8 cellular contexts compared by ENCODE assay signal in the genomic region with DNA sequence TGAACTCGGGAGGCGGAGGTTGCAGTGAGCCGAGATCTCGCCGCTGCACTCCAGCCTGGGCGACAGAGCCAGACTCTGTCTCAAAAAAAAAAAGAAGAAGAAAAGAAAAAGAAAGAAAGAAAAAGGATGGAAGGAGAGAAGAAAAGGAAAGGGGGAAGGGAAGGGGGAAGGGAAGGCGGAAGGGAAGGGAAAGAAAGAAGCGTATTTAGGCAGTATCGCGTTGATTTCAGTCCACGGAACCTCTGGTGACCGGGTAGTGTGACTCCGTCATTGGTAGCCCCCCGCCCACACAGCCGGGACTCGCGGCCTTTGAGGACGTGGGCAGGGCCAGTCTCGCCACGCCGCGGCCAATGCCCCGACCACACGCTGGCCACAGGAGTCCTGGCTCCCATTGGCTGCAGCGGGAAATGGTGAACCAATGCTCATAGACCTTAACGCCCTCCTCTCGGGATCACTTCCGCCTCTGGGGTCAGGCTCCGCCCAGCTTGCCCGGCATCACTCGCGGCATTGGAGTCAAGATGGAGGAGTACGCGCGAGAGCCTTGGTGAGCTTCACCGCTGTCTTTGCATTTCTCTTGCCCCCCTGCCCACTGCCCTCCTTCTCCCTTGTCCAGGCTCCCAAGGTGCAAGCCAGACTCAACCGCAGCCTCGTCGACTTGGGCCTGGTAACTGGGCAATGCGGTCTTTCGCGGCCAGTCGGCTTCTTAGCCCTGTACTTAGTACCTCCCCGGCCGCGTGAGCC. TPM values are rescaled to one million over a fixed set of nuclear protein-coding genes. Genes with fewer than 3 reads are reported as not detected.
DNase-seq lines count a peak whose midpoint lies in the region; TF ChIP-seq lines count a peak whose summit lies in the region.

A gene (plus strand): TSS at position 495 of the 741 bp plus-strand sequence. CDS start 24 bp downstream, at position 519.

- H3K9ac ChIP-seq in ES-I3 (ENCODE audit: low read depth, low read length) (peak within 1 kb of the TSS; percentile 88), MM.1S (ENCODE audit: low read length) (peak within 1 kb of the TSS; percentile 94), neural cell (ENCODE audit: low read length) (peak within 1 kb of the TSS; percentile 95)

- peak in 2 of 4 donors; percentile 58 to 76 for TF ChIP-seq POLR2A in stomach (IDR thresholded peaks at IDR 0.05)

- in situ Hi-C loops in HAP-1 (cut with MboI; ENCODE audit: low sequenced_read_pairs), result no loop called here

- DNase-seq in HAP-1 (ENCODE audit: low spot score in 2 of 2) (peak; percentile 95 to 97), MM.1S (peak; percentile 99), SIG-M5 (lab: John Stamatoyannopoulos, UW) (peak; percentile 89), activated gamma-delta T cell (lab: John Stamatoyannopoulos, UW) (peak; percentile 82), fibroblast of villous mesenchyme (ENCODE audit: low read depth) (peak; percentile 99), stomach (peak; percentile 96)

- TF ChIP-seq CTCF in MM.1S (IDR thresholded peaks at IDR 0.05; ENCODE audit: low read length) (no peak), fibroblast of villous mesenchyme (IDR thresholded peaks at IDR 0.05; ENCODE audit: insufficient read depth, low read depth, low read length) (no peak), neural cell (IDR thresholded peaks at IDR 0.05; ENCODE audit: poor library complexity, severe bottlenecking) (peak; percentile 30), stomach (IDR thresholded peaks at IDR 0.05) (no peak)

- H3K27ac ChIP-seq in MM.1S (ENCODE audit: low read length), result peak within 1 kb of the TSS; percentile 37
- H3K27ac ChIP-seq in neural cell (ENCODE audit: low read length), result peak within 1 kb of the TSS; percentile 85
- peak within 1 kb of the TSS; percentile 84 to 91 (median 88) for H3K27ac ChIP-seq in stomach

- H3K4me3 ChIP-seq in HAP-1, result peak within 1 kb of the TSS; percentile 83
- peak within 1 kb of the TSS; percentile 96 for H3K4me3 ChIP-seq in MM.1S (ENCODE audit: low read length)
- peak within 1 kb of the TSS; percentile 100 for H3K4me3 ChIP-seq in fibroblast of villous mesenchyme (ENCODE audit: low read depth, low read length)
- H3K4me3 ChIP-seq in neural cell (ENCODE audit: low read length), result peak within 1 kb of the TSS; percentile 92
- peak within 1 kb of the TSS; percentile 83 to 94 (median 86) for H3K4me3 ChIP-seq in stomach

- H3K4me2 ChIP-seq in MM.1S (ENCODE audit: low read depth, low read length) (peak within 1 kb of the TSS; percentile 84), neural cell (ENCODE audit: low read length) (peak within 1 kb of the TSS; percentile 93)

- H3K27me3 ChIP-seq in HAP-1 (ENCODE audit: low read depth) (no peaks in the 10 kb centered on the region), MM.1S (replicated peaks; ENCODE audit: insufficient read depth, low read length) (no peaks in the 10 kb centered on the region), neural cell (ENCODE audit: insufficient read depth, low read depth, low read length) (no peaks in the 10 kb centered on the region), stomach (no peaks in the 10 kb centered on the region)

- no peaks in the 10 kb centered on the region for H3K9me3 ChIP-seq in ES-I3 (ENCODE audit: control insufficient read depth, insufficient read depth, low read length)
- H3K9me3 ChIP-seq in HAP-1, result no peaks in the 10 kb centered on the region; the same call in 1 of the 2 replicates
- no peaks in the 10 kb centered on the region for H3K9me3 ChIP-seq in MM.1S (replicated peaks; ENCODE audit: insufficient read depth, low read length)
- H3K9me3 ChIP-seq in neural cell (ENCODE audit: low read length), result no peaks in the 10 kb centered on the region
- no peaks in the 10 kb centered on the region for H3K9me3 ChIP-seq in stomach

- TF ChIP-seq RAD21 in neural cell (conservative IDR thresholded peaks at IDR 0.05), result peak; percentile 16

- H3F3A ChIP-seq in MM.1S (ENCODE audit: insufficient read depth, low read length) (no peaks in the 10 kb centered on the region), neural cell (ENCODE audit: insufficient read depth, low read length, poor library complexity, severe bottlenecking) (no peaks in the 10 kb centered on the region)

- H3K79me2 ChIP-seq in MM.1S (ENCODE audit: low read length), result peaks cover 42% of the 10 kb centered on the region
- peaks cover 22% of the 10 kb centered on the region for H3K79me2 ChIP-seq in neural cell (replicated peaks; ENCODE audit: insufficient read depth, low read length)

- TF ChIP-seq EP300 in neural cell (conservative IDR thresholded peaks at IDR 0.05; ENCODE audit: poor library complexity, severe bottlenecking) (peak; percentile 27), stomach (IDR thresholded peaks at IDR 0.05) (no peak)

- 0 to 1% (median 0%) methylated on average over 38 to 46 of the region's 46 CpGs for WGBS in stomach, 5 donors

- no peaks in the 10 kb centered on the region for H3K4me1 ChIP-seq in ES-I3 (ENCODE audit: insufficient read depth, low read length)
- H3K4me1 ChIP-seq in HAP-1, result peaks cover 8% of the 10 kb centered on the region
- H3K4me1 ChIP-seq in MM.1S (ENCODE audit: low read length), result peaks cover 11% of the 10 kb centered on the region; the same call in 1 of the 2 replicates
- peaks cover 12 to 23% (median 18%) of the 10 kb centered on the region in 4 donors for H3K4me1 ChIP-seq in stomach

- H2AFZ ChIP-seq in MM.1S (ENCODE audit: low read length) (peak within 1 kb of the TSS; percentile 90), neural cell (ENCODE audit: low read depth, low read length) (peak within 1 kb of the TSS; percentile 99)

- peaks cover 11% of the 10 kb centered on the region; the same call in 1 of the 2 replicates for H3K36me3 ChIP-seq in ES-I3 (ENCODE audit: insufficient read depth, low read length)
- H3K36me3 ChIP-seq in HAP-1 (replicated peaks), result peaks cover 35% of the 10 kb centered on the region
- peaks cover 8% of the 10 kb centered on the region for H3K36me3 ChIP-seq in MM.1S (replicated peaks; ENCODE audit: insufficient read depth, low read length)
- H3K36me3 ChIP-seq in neural cell (ENCODE audit: insufficient read depth, low read length), result no peaks in the 10 kb centered on the region
- peaks cover 25 to 33% (median 30%) of the 10 kb centered on the region in 4 donors for H3K36me3 ChIP-seq in stomach

- intact Hi-C loops in stomach (cut with DNase I; ENCODE audit: low total_unique reads), result no loop called here

- H3K9me2 ChIP-seq in MM.1S (replicated peaks; ENCODE audit: insufficient read depth, low read length) (no peaks in the 10 kb centered on the region), neural cell (ENCODE audit: insufficient read depth, low read length) (no peaks in the 10 kb centered on the region)

- H4K20me1 ChIP-seq in MM.1S (ENCODE audit: insufficient read depth, low read length) (no peaks in the 10 kb centered on the region), neural cell (ENCODE audit: insufficient read depth) (no peaks in the 10 kb centered on the region)

TF ChIP-seq in neural cell, 6 proteins besides CTCF, POLR2A, EP300 and RAD21:
- TF ChIP-seq POLR2AphosphoS5 (IDR thresholded peaks at IDR 0.05), result peak; percentile 96
- TF ChIP-seq, protein P1, sequence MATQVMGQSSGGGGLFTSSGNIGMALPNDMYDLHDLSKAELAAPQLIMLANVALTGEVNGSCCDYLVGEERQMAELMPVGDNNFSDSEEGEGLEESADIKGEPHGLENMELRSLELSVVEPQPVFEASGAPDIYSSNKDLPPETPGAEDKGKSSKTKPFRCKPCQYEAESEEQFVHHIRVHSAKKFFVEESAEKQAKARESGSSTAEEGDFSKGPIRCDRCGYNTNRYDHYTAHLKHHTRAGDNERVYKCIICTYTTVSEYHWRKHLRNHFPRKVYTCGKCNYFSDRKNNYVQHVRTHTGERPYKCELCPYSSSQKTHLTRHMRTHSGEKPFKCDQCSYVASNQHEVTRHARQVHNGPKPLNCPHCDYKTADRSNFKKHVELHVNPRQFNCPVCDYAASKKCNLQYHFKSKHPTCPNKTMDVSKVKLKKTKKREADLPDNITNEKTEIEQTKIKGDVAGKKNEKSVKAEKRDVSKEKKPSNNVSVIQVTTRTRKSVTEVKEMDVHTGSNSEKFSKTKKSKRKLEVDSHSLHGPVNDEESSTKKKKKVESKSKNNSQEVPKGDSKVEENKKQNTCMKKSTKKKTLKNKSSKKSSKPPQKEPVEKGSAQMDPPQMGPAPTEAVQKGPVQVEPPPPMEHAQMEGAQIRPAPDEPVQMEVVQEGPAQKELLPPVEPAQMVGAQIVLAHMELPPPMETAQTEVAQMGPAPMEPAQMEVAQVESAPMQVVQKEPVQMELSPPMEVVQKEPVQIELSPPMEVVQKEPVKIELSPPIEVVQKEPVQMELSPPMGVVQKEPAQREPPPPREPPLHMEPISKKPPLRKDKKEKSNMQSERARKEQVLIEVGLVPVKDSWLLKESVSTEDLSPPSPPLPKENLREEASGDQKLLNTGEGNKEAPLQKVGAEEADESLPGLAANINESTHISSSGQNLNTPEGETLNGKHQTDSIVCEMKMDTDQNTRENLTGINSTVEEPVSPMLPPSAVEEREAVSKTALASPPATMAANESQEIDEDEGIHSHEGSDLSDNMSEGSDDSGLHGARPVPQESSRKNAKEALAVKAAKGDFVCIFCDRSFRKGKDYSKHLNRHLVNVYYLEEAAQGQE (IDR thresholded peaks at IDR 0.05; ENCODE audit: borderline replicate concordance), result peak; percentile 74
- TF ChIP-seq SMC3 (conservative IDR thresholded peaks at IDR 0.05; ENCODE audit: poor library complexity), result no peak
- TF ChIP-seq EZH2 (IDR thresholded peaks at IDR 0.05; ENCODE audit: borderline replicate concordance, insufficient read depth, low read length, poor library complexity, severe bottlenecking), result no peak
- peak; percentile 87 for TF ChIP-seq MXI1 (conservative IDR thresholded peaks at IDR 0.05; ENCODE audit: poor library complexity, severe bottlenecking)
- peak; percentile 87 for TF ChIP-seq TAF1 (IDR thresholded peaks at IDR 0.05; ENCODE audit: low read depth)

RNA-seq across cellular contexts. Expression of the gene that starts here (rescaled TPM):
- total RNA-seq in fibroblast of villous mesenchyme (58.9 and 94.1 TPM in 2 replicates), stomach (10 to 100 TPM in 2 of 5 donors, 1 to 10 TPM in 3; 3.2 to 47.0 (median 7.1) TPM)
- polyA plus RNA-seq in neural cell (91.7 and 107 TPM in 2 replicates), stomach (10 to 100 TPM; 26.1 to 48.8 (median 37.4) TPM)
- 36.5 and 44.3 TPM in 2 replicates for polyA minus RNA-seq in neural cell

Comparison
In these comparisons a context has a peak if more than half of its experiments do, and no peak if none do; other contexts are left out.
1. Peak in every context shown above with its lines: DNase-seq, H3K4me3 ChIP-seq and H3K27ac ChIP-seq.
2. H3K27ac ChIP-seq: peak in every context shown above with its lines; median percentile 88 in stomach; 85 in neural cell; 37 in MM.1S.